ENCODE assay signal across 1 cellular context in the genomic region with DNA sequence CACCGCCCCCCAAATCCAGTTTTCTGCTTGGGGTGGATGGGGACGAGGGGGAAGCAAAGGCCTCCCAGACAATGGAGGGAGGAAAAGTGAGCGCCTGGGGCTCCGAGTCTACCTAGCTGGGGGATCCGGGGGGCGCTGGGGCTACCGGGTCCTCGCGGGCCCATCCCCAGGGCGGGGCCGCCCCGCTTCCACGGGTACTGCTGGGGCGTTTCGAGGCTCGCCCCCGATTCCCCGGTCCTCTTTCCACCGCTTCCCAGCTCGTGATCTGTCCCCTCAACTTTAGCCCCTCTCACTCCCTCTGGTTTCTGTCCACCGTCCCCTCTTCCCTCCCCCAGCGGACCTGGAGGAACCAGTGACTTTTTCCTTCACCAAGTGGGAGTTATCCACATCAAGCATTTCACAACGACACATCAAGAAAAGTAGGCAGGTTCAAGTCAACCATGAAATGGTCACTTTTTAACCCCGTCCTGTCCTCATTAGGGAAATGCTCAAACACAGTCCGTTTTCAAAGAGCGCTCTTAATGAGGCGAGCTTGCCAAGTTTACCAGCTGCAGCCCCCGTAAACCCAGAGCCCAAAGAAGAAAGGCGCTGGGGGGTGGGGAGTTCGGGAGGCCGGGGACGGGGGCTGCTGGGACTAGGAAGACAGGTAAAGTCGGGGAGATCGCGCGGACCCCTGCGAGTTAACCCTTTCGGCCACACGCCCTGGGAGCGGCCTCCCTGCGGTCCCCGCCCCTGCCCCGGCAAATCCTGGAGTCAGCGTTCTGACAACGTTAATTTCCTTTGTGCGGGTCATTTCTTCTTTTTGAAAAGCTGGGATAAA.
TF ChIP-seq lines count a peak whose summit lies in the region.

No MANE protein-coding gene starts in this region.

TF ChIP-seq in HEK293, 187 proteins besides CTCF, POLR2A, EP300 and RAD21 (continued from another document and continues in another):
- TF ChIP-seq ZFHX2 (tag by site-specific recombination; conservative IDR thresholded peaks at IDR 0.05) (peak; percentile 50; the same call in 1 of the 2 replicates), TCF7L2 (IDR thresholded peaks at IDR 0.05; ENCODE audit: borderline replicate concordance, low read depth, low read length) (no peak), ZNF837 (tag by site-specific recombination; IDR thresholded peaks at IDR 0.05) (no peak), ZNF426 (tag by site-specific recombination; IDR thresholded peaks at IDR 0.05) (no peak), ZNF621 (tag by site-specific recombination; IDR thresholded peaks at IDR 0.05) (no peak), ZNF324 (tag by site-specific recombination; IDR thresholded peaks at IDR 0.05) (no peak), ZNF530 (tag by site-specific recombination; IDR thresholded peaks at IDR 0.05; ENCODE audit: low read depth) (no peak), FEZF1 (tag by site-specific recombination; IDR thresholded peaks at IDR 0.05) (peak; percentile 69), ZEB2 (tag by site-specific recombination; IDR thresholded peaks at IDR 0.05) (no peak), ZNF473 (tag by site-specific recombination; IDR thresholded peaks at IDR 0.05) (no peak), ZNF112 (tag by site-specific recombination; IDR thresholded peaks at IDR 0.05) (no peak), EGR2 (tag by site-specific recombination; IDR thresholded peaks at IDR 0.05; ENCODE audit: low read depth) (0 out of 2 replicates have a peak, but pooled peaks have one; percentile 4), ZNF600 (tag by site-specific recombination; IDR thresholded peaks at IDR 0.05) (0 out of 2 replicates have a peak, but pooled peaks have one; percentile 24), MYNN (tag by site-specific recombination; IDR thresholded peaks at IDR 0.05; ENCODE audit: borderline replicate concordance) (no peak), ATF2 (tag by site-specific recombination; IDR thresholded peaks at IDR 0.05; ENCODE audit: low read depth) (no peak), BCL6B (tag by site-specific recombination; IDR thresholded peaks at IDR 0.05) (no peak), ZNF76 (tag by site-specific recombination; IDR thresholded peaks at IDR 0.05; ENCODE audit: borderline replicate concordance, low read depth) (no peak), GLIS2 (tag by site-specific recombination; IDR thresholded peaks at IDR 0.05) (peak; percentile 42), ZNF133 (tag by site-specific recombination; IDR thresholded peaks at IDR 0.05) (no peak), ZNF544 (tag by site-specific recombination; IDR thresholded peaks at IDR 0.05) (no peak), ZNF211 (tag by site-specific recombination; IDR thresholded peaks at IDR 0.05; ENCODE audit: low read depth) (no peak), ZSCAN18 (tag by site-specific recombination; IDR thresholded peaks at IDR 0.05) (no peak), ZXDB (tag by site-specific recombination; IDR thresholded peaks at IDR 0.05) (0 out of 2 replicates have a peak, but pooled peaks have one; percentile 30), ZNF2 (tag by site-specific recombination; IDR thresholded peaks at IDR 0.05) (no peak), ZNF561 (tag by site-specific recombination; IDR thresholded peaks at IDR 0.05; ENCODE audit: borderline replicate concordance) (no peak), ZNF792 (tag by site-specific recombination; IDR thresholded peaks at IDR 0.05) (no peak), ZBTB7A (tag by site-specific recombination; IDR thresholded peaks at IDR 0.05; ENCODE audit: low read depth) (no peak), ZBTB8A (tag by site-specific recombination; IDR thresholded peaks at IDR 0.05) (peak; percentile 87), YY2 (tag by site-specific recombination; IDR thresholded peaks at IDR 0.05) (no peak), PRDM10 (tag by site-specific recombination; IDR thresholded peaks at IDR 0.05) (no peak; the same call in 1 of the 2 replicates), ZNF626 (tag by site-specific recombination; IDR thresholded peaks at IDR 0.05) (no peak), OVOL3 (tag by site-specific recombination; IDR thresholded peaks at IDR 0.05) (no peak), ZFP69B (tag by site-specific recombination; IDR thresholded peaks at IDR 0.05) (no peak), ZNF341 (tag by site-specific recombination; IDR thresholded peaks at IDR 0.05; ENCODE audit: low read depth) (no peak), ZNF174 (tag by site-specific recombination; IDR thresholded peaks at IDR 0.05) (no peak), SP3 (tag by site-specific recombination; IDR thresholded peaks at IDR 0.05) (peak; percentile 31; the same call in 1 of the 2 replicates), SP2 (tag by site-specific recombination; IDR thresholded peaks at IDR 0.05) (peak; percentile 69), ZNF529 (tag by site-specific recombination; IDR thresholded peaks at IDR 0.05; ENCODE audit: insufficient replicate concordance) (no peak), MEIS1 (CRISPR knock-in tag; IDR thresholded peaks at IDR 0.05; ENCODE audit: borderline replicate concordance) (no peak)
- TF ChIP-seq, protein P1, sequence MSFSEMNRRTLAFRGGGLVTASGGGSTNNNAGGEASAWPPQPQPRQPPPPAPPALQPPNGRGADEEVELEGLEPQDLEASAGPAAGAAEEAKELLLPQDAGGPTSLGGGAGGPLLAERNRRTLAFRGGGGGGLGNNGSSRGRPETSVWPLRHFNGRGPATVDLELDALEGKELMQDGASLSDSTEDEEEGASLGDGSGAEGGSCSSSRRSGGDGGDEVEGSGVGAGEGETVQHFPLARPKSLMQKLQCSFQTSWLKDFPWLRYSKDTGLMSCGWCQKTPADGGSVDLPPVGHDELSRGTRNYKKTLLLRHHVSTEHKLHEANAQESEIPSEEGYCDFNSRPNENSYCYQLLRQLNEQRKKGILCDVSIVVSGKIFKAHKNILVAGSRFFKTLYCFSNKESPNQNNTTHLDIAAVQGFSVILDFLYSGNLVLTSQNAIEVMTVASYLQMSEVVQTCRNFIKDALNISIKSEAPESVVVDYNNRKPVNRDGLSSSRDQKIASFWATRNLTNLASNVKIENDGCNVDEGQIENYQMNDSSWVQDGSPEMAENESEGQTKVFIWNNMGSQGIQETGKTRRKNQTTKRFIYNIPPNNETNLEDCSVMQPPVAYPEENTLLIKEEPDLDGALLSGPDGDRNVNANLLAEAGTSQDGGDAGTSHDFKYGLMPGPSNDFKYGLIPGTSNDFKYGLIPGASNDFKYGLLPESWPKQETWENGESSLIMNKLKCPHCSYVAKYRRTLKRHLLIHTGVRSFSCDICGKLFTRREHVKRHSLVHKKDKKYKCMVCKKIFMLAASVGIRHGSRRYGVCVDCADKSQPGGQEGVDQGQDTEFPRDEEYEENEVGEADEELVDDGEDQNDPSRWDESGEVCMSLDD (tag by site-specific recombination; IDR thresholded peaks at IDR 0.05): peak; percentile 57
- TF ChIP-seq, protein P2, sequence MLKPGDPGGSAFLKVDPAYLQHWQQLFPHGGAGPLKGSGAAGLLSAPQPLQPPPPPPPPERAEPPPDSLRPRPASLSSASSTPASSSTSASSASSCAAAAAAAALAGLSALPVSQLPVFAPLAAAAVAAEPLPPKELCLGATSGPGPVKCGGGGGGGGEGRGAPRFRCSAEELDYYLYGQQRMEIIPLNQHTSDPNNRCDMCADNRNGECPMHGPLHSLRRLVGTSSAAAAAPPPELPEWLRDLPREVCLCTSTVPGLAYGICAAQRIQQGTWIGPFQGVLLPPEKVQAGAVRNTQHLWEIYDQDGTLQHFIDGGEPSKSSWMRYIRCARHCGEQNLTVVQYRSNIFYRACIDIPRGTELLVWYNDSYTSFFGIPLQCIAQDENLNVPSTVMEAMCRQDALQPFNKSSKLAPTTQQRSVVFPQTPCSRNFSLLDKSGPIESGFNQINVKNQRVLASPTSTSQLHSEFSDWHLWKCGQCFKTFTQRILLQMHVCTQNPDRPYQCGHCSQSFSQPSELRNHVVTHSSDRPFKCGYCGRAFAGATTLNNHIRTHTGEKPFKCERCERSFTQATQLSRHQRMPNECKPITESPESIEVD (tag by site-specific recombination; IDR thresholded peaks at IDR 0.05): peak; percentile 38; the same call in 1 of the 2 replicates
- TF ChIP-seq, protein P3, sequence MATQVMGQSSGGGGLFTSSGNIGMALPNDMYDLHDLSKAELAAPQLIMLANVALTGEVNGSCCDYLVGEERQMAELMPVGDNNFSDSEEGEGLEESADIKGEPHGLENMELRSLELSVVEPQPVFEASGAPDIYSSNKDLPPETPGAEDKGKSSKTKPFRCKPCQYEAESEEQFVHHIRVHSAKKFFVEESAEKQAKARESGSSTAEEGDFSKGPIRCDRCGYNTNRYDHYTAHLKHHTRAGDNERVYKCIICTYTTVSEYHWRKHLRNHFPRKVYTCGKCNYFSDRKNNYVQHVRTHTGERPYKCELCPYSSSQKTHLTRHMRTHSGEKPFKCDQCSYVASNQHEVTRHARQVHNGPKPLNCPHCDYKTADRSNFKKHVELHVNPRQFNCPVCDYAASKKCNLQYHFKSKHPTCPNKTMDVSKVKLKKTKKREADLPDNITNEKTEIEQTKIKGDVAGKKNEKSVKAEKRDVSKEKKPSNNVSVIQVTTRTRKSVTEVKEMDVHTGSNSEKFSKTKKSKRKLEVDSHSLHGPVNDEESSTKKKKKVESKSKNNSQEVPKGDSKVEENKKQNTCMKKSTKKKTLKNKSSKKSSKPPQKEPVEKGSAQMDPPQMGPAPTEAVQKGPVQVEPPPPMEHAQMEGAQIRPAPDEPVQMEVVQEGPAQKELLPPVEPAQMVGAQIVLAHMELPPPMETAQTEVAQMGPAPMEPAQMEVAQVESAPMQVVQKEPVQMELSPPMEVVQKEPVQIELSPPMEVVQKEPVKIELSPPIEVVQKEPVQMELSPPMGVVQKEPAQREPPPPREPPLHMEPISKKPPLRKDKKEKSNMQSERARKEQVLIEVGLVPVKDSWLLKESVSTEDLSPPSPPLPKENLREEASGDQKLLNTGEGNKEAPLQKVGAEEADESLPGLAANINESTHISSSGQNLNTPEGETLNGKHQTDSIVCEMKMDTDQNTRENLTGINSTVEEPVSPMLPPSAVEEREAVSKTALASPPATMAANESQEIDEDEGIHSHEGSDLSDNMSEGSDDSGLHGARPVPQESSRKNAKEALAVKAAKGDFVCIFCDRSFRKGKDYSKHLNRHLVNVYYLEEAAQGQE (tag by site-specific recombination; IDR thresholded peaks at IDR 0.05): 0 out of 2 replicates have a peak, but pooled peaks have one; percentile 31
- TF ChIP-seq, protein P4, sequence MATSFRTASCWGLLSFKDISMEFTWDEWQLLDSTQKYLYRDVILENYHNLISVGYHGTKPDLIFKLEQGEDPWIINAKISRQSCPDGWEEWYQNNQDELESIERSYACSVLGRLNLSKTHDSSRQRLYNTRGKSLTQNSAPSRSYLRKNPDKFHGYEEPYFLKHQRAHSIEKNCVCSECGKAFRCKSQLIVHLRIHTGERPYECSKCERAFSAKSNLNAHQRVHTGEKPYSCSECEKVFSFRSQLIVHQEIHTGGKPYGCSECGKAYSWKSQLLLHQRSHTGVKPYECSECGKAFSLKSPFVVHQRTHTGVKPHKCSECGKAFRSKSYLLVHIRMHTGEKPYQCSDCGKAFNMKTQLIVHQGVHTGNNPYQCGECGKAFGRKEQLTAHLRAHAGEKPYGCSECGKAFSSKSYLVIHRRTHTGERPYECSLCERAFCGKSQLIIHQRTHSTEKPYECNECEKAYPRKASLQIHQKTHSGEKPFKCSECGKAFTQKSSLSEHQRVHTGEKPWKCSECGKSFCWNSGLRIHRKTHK (tag by site-specific recombination; IDR thresholded peaks at IDR 0.05): no peak
